18 cellular contexts compared by ENCODE assay signal in genomic region chr16:57518520-57518919, GRCh38. TPM values are rescaled to one million over a fixed set of nuclear protein-coding genes. Genes with fewer than 3 reads are reported as not detected.
DNase-seq lines count a peak whose midpoint lies in the region; ATAC-seq and TF ChIP-seq lines count a peak whose summit lies in the region.
"Had no signal": no experiment of that assay in that cellular context is flagged by ENCODE, and none has a peak within 500 bp of the region (broad histone marks: within the 10 kb centered on the region; RNA-seq: fewer than 3 reads in every experiment).

No MANE protein-coding gene starts in this region.

- TF ChIP-seq CTCF in GM23338 (conservative IDR thresholded peaks at IDR 0.05; ENCODE audit: low read depth in 2 of 2) (peak in 1 of 2 experiments; percentile 57; a peak in 3 of 4 replicates), endodermal cell (conservative IDR thresholded peaks at IDR 0.05) (peak; percentile 29)

- no peaks in the 10 kb centered on the region for H3K9me2 ChIP-seq in GM23338 (ENCODE audit: insufficient read depth)

- H3K36me3 ChIP-seq in GM23338 (ENCODE audit: insufficient read depth) (no peaks in the 10 kb centered on the region), endodermal cell (ENCODE audit: control insufficient read depth, insufficient read depth, low read length) (peaks cover 4% of the 10 kb centered on the region)
- H3K36me3 ChIP-seq: SJCRH30 had no signal

- peak; percentile 31 for DNase-seq in GM23338 (ENCODE audit: low spot score)
- DNase-seq in HuH-7 (ENCODE audit: low spot score) = peak; percentile 54
- DNase-seq in endodermal cell = peak; percentile 73
- no peak for DNase-seq in stimulated activated effector memory CD8-positive, alpha-beta T cell treated with anti-CD3 and anti-CD28 coated beads, Interleukin-12 subunit alpha, Interleukin-12 subunit beta, amount 100 ng/mL, for 72 hours (ENCODE audit: low spot score in 2 of 2)
- DNase-seq in activated gamma-delta T cell (lab: John Stamatoyannopoulos, UW) = no peak
- no peak for DNase-seq in SK-N-DZ (ENCODE audit: low spot score)
- DNase-seq: CD8-positive, alpha-beta T cell; KG1; NCI-H1105; NCI-H2081; NCI-H2171 treated with DMSO at 0.1 percent for 48 hours; NCI-H524 treated with DMSO at 0.1 percent for 48 hours; Peyer's patch; SJCRH30 had no signal

- H3K27me3 ChIP-seq in GM23338 (ENCODE audit: insufficient read depth) = no peaks in the 10 kb centered on the region
- no peaks in the 10 kb centered on the region for H3K27me3 ChIP-seq in endodermal cell (ENCODE audit: control insufficient read depth, insufficient read depth, low read length, poor library complexity, severe bottlenecking)
- H3K27me3 ChIP-seq: BLaER1, Peyer's patch, SJCRH30 had no signal

- WGBS in endodermal cell (ENCODE audit: insufficient coverage in 1 of 2, insufficient read length in 1 of 2), 2 experiments = 93% methylated on average over 10 to 13 of the region's 13 CpGs

- H3K4me1 ChIP-seq in GM23338 (ENCODE audit: insufficient read depth) (0 out of 2 replicates have a peak, but pooled peaks cover 4% of the 10 kb centered on the region), endodermal cell (ENCODE audit: control insufficient read depth, insufficient read depth, low read length) (no peaks in the 10 kb centered on the region)
- H3K4me1 ChIP-seq: SJCRH30 had no signal

- H3K79me2 ChIP-seq in GM23338 (replicated peaks; ENCODE audit: insufficient read depth) = no peaks in the 10 kb centered on the region

- H3K9ac ChIP-seq in endodermal cell (ENCODE audit: extremely low read depth, low read length, poor library complexity, severe bottlenecking) = no peak overlapping the region
- H3K9ac ChIP-seq: BLaER1 had no signal

- no peaks in the 10 kb centered on the region for H3K9me3 ChIP-seq in endodermal cell (ENCODE audit: control insufficient read depth, low read length)
- H3K9me3 ChIP-seq: BLaER1, Peyer's patch, SJCRH30 had no signal

- H3K27ac ChIP-seq in GM23338 (ENCODE audit: low read depth) = no peak overlapping the region
- H3K27ac ChIP-seq in endodermal cell (ENCODE audit: low read depth, low read length) = no peak overlapping the region
- H3K27ac ChIP-seq: BLaER1, Peyer's patch, SJCRH30 had no signal

- H3K9me3 Mint-ChIP-seq in GM23338 (no peaks in the 10 kb centered on the region; the same call in 2 of the 3 replicates), endodermal cell (no peaks in the 10 kb centered on the region)
- no peaks in the 10 kb centered on the region for H3K9me3 Mint-ChIP-seq in stimulated activated effector memory CD8-positive, alpha-beta T cell treated with anti-CD3 and anti-CD28 coated beads, Interleukin-12 subunit alpha, Interleukin-12 subunit beta, amount 100 ng/mL, for 72 hours
- H3K9me3 Mint-ChIP-seq: CD8-positive, alpha-beta T cell had no signal

- H3K4me3 Mint-ChIP-seq in GM23338 (no peak overlapping the region), endodermal cell (no peak overlapping the region)
- H3K4me3 Mint-ChIP-seq in stimulated activated effector memory CD8-positive, alpha-beta T cell treated with anti-CD3 and anti-CD28 coated beads, Interleukin-12 subunit alpha, Interleukin-12 subunit beta, amount 100 ng/mL, for 72 hours = no peak overlapping the region
- H3K4me3 Mint-ChIP-seq: CD8-positive, alpha-beta T cell had no signal

- H3K27ac Mint-ChIP-seq in GM23338 (no peak overlapping the region), endodermal cell (no peak overlapping the region)
- H3K27ac Mint-ChIP-seq in stimulated activated effector memory CD8-positive, alpha-beta T cell treated with anti-CD3 and anti-CD28 coated beads, Interleukin-12 subunit alpha, Interleukin-12 subunit beta, amount 100 ng/mL, for 72 hours = peak overlapping the region; percentile 88
- H3K27ac Mint-ChIP-seq: CD8-positive, alpha-beta T cell had no signal

- H3K27me3 Mint-ChIP-seq in GM23338 (ENCODE audit: insufficient read depth, low read depth, poor library complexity) (peaks cover 12% of the 10 kb centered on the region), endodermal cell (ENCODE audit: insufficient read depth) (peaks cover 3% of the 10 kb centered on the region)

- no peak overlapping the region for H3K4me2 ChIP-seq in GM23338
- H3K4me2 ChIP-seq: BLaER1 had no signal

- no peak overlapping the region for H2AFZ ChIP-seq in GM23338

- H3K36me3 Mint-ChIP-seq in GM23338 (ENCODE audit: low read depth) (peaks cover 6% of the 10 kb centered on the region; the same call in 1 of the 3 replicates), endodermal cell (ENCODE audit: low read depth) (peaks cover 18% of the 10 kb centered on the region)
- peaks cover 84% of the 10 kb centered on the region for H3K36me3 Mint-ChIP-seq in stimulated activated effector memory CD8-positive, alpha-beta T cell treated with anti-CD3 and anti-CD28 coated beads, Interleukin-12 subunit alpha, Interleukin-12 subunit beta, amount 100 ng/mL, for 72 hours

- peak; percentile 39 for ATAC-seq in GM23338
- no peak for ATAC-seq in stimulated activated effector memory CD8-positive, alpha-beta T cell treated with anti-CD3 and anti-CD28 coated beads, Interleukin-12 subunit alpha, Interleukin-12 subunit beta, amount 100 ng/mL, for 72 hours
- no peak for ATAC-seq in HG02571 (IDR thresholded peaks at IDR 0.05; ENCODE audit: unreplicated experiment)
- ATAC-seq: CD8-positive, alpha-beta T cell had no signal

- H3K4me3 ChIP-seq in GM23338 = no peak overlapping the region
- no peak overlapping the region for H3K4me3 ChIP-seq in endodermal cell (ENCODE audit: low read length)
- H3K4me3 ChIP-seq: BLaER1, Peyer's patch, SJCRH30 had no signal

- H3K4me1 Mint-ChIP-seq in GM23338 (peaks cover 7% of the 10 kb centered on the region; the same call in 2 of the 3 replicates), endodermal cell (no peaks in the 10 kb centered on the region)
- H3K4me1 Mint-ChIP-seq in stimulated activated effector memory CD8-positive, alpha-beta T cell treated with anti-CD3 and anti-CD28 coated beads, Interleukin-12 subunit alpha, Interleukin-12 subunit beta, amount 100 ng/mL, for 72 hours = peaks cover 23% of the 10 kb centered on the region

- H3F3A ChIP-seq in GM23338 (replicated peaks; ENCODE audit: low read depth) = no peaks in the 10 kb centered on the region

- no peaks in the 10 kb centered on the region for H4K20me1 ChIP-seq in GM23338 (replicated peaks; ENCODE audit: insufficient read depth)
- H4K20me1 ChIP-seq: BLaER1 had no signal

TF ChIP-seq in GM23338, 12 proteins besides CTCF, POLR2A, EP300 and RAD21 (continues in another document):
- TF ChIP-seq ZNF114 (CRISPR knock-in tag; IDR thresholded peaks at IDR 0.05) (no peak), EZH2phosphoT487 (IDR thresholded peaks at IDR 0.05; ENCODE audit: unreplicated experiment) (no peak), REST (IDR thresholded peaks at IDR 0.05; ENCODE audit: unreplicated experiment) (no peak), STAT1 (IDR thresholded peaks at IDR 0.05; ENCODE audit: unreplicated experiment) (no peak)

RNA-seq across cellular contexts. Expression of gene CCDC102A, which starts 17.9 kb away (rescaled TPM):
- total RNA-seq in GM23338 (2014; rRNA removed; shearing (Covaris generic)) = 4.7 and 5.2 TPM in 2 replicates
- polyA plus RNA-seq in GM23338 (2016; fragmentation: Nextera tagmentation; extraction: Ambion mirVana) = 2.0 and 3.2 TPM in 2 replicates
- 1 to 10 TPM; 6.7 to 9.8 TPM for total RNA-seq in endodermal cell
- polyA plus RNA-seq in endodermal cell (2013, experiment 1 of 2) = 5.0 TPM
- polyA plus RNA-seq in endodermal cell (2013, experiment 2 of 2) = 5.5 TPM
- polyA plus RNA-seq in SK-N-DZ (2014; cell fraction: cytosol; rRNA removed) = 5.1 and 8.5 TPM in 2 replicates
- 6.4 and 7.8 TPM in 2 replicates for polyA plus RNA-seq in SK-N-DZ (2014; cell fraction: nucleus; rRNA removed)

RNA-seq across cellular contexts. Expression of gene ADGRG5, which starts 23.9 kb away (rescaled TPM):
- 5.5 and 11.1 TPM in 2 replicates for total RNA-seq in GM23338 (2014; rRNA removed; shearing (Covaris generic))
- polyA plus RNA-seq in GM23338 (2016; fragmentation: Nextera tagmentation; extraction: Ambion mirVana) = 2.2 and 2.6 TPM in 2 replicates
- total RNA-seq in endodermal cell = 1 to 10 TPM; 3.6 to 4.8 TPM
- polyA plus RNA-seq in endodermal cell (2013, experiment 1 of 2) = 0.93 TPM
- polyA plus RNA-seq in endodermal cell (2013, experiment 2 of 2) = 0.29 TPM
- 2.9 and 6.8 TPM in 2 replicates for polyA plus RNA-seq in SK-N-DZ (2014; cell fraction: cytosol; rRNA removed)
- polyA plus RNA-seq in SK-N-DZ (2014; cell fraction: nucleus; rRNA removed) = 1.8 and 2.2 TPM in 2 replicates
- total RNA-seq: Daoy, H4, SJCRH30 had no signal

RNA-seq across cellular contexts. Expression of gene DOK4, which starts 32.2 kb away (rescaled TPM):
- total RNA-seq in GM23338 (2014; rRNA removed; shearing (Covaris generic)) = 26.6 and 29.1 TPM in 2 replicates
- 11.4 and 12.9 TPM in 2 replicates for polyA plus RNA-seq in GM23338 (2016; fragmentation: Nextera tagmentation; extraction: Ambion mirVana)
- 10 to 100 TPM; 17.9 to 22.1 TPM for total RNA-seq in endodermal cell
- 26.6 TPM for polyA plus RNA-seq in endodermal cell (2013, experiment 1 of 2)
- polyA plus RNA-seq in endodermal cell (2013, experiment 2 of 2) = 27.8 TPM
- polyA plus RNA-seq in SK-N-DZ (2014; cell fraction: cytosol; rRNA removed) = 158 and 208 TPM in 2 replicates
- polyA plus RNA-seq in SK-N-DZ (2014; cell fraction: nucleus; rRNA removed) = 212 and 219 TPM in 2 replicates

RNA-seq across cellular contexts. Expression of gene POLR2C, which starts 56.0 kb away (rescaled TPM):
- 107 and 123 TPM in 2 replicates for total RNA-seq in GM23338 (2014; rRNA removed; shearing (Covaris generic))
- polyA plus RNA-seq in GM23338 (2016; fragmentation: Nextera tagmentation; extraction: Ambion mirVana) = 36.4 and 37.6 TPM in 2 replicates
- 10 to 100 TPM; 72.0 to 88.3 TPM for total RNA-seq in endodermal cell
- 85.1 TPM for polyA plus RNA-seq in endodermal cell (2013, experiment 1 of 2)
- 81.8 TPM for polyA plus RNA-seq in endodermal cell (2013, experiment 2 of 2)
- polyA plus RNA-seq in SK-N-DZ (2014; cell fraction: cytosol; rRNA removed) = 210 and 282 TPM in 2 replicates
- 164 and 221 TPM in 2 replicates for polyA plus RNA-seq in SK-N-DZ (2014; cell fraction: nucleus; rRNA removed)

Comparison
In these comparisons a context has a peak if more than half of its experiments do, and no peak if none do; other contexts are left out.
1. DNase-seq: peak in GM23338 (single experiment), HuH-7 (single experiment) and endodermal cell (single experiment); none in stimulated activated effector memory CD8-positive, alpha-beta T cell treated with anti-CD3 and anti-CD28 coated beads, Interleukin-12 subunit alpha, Interleukin-12 subunit beta, amount 100 ng/mL, for 72 hours (0 of 2), activated gamma-delta T cell (single experiment) and SK-N-DZ (single experiment).